ENCODE assay signal across 21 cellular contexts in genomic region chr10:35870665-35871310, GRCh38.
DNase-seq lines count a peak whose midpoint lies in the region; ATAC-seq, FAIRE-seq and TF ChIP-seq lines count a peak whose summit lies in the region.
"Had no signal": no experiment of that assay in that cellular context is flagged by ENCODE, and none has a peak within 500 bp of the region (broad histone marks: within the 10 kb centered on the region; RNA-seq: fewer than 3 reads in every experiment).

No MANE protein-coding gene starts in this region.

- no peaks in the 10 kb centered on the region for H3K27me3 ChIP-seq in A673 (replicated peaks; ENCODE audit: insufficient read depth, low read depth, low read length, poor library complexity)
- H3K27me3 ChIP-seq in mesendoderm (ENCODE audit: insufficient read depth, low read length, poor library complexity) = no peaks in the 10 kb centered on the region
- H3K27me3 ChIP-seq in CD8-positive, alpha-beta T cell (ENCODE audit: insufficient read depth, low read length) = no peaks in the 10 kb centered on the region

- peak overlapping the region; percentile 25 for H3K56ac ChIP-seq in mesendoderm (ENCODE audit: low read length)

- no peak overlapping the region for H2BK15ac ChIP-seq in mesendoderm (replicated peaks; ENCODE audit: low read depth)

- H3K79me1 ChIP-seq in mesendoderm (ENCODE audit: low read length) = no peaks in the 10 kb centered on the region

- no peaks in the 10 kb centered on the region for H3K79me2 ChIP-seq in mesendoderm (ENCODE audit: control insufficient read depth, insufficient read depth, low read length)

- no CpG with 5 or more reads among the region's 5 CpGs for WGBS in mesendoderm (ENCODE audit: extremely low coverage, insufficient coverage, low lambda C conversion rate)

- no peaks in the 10 kb centered on the region for H3K4me1 Mint-ChIP-seq in CD8-positive, alpha-beta T cell (ENCODE audit: low read depth)
- no peaks in the 10 kb centered on the region for H3K4me1 Mint-ChIP-seq in activated CD8-positive, alpha-beta T cell treated with anti-CD3 and anti-CD28 coated beads for 36 hours (ENCODE audit: low read depth)
- H3K4me1 Mint-ChIP-seq: CD4-positive, CD25-positive, alpha-beta regulatory T cell had no signal

- CTCF ChIA-PET in A673 (lab: Charles Lee) = no interaction called here
- CTCF ChIA-PET in CD8-positive, alpha-beta T cell (lab: Charles Lee) = no interaction called here
- CTCF ChIA-PET in activated CD8-positive, alpha-beta T cell treated with anti-CD3 and anti-CD28 coated beads for 36 hours (lab: Charles Lee) = no interaction called here

- POLR2A ChIA-PET in A673 (lab: Charles Lee; ENCODE audit: low non-redundant PET) = no interaction called here
- POLR2A ChIA-PET in CD8-positive, alpha-beta T cell (lab: Charles Lee) = no interaction called here
- POLR2A ChIA-PET in activated CD8-positive, alpha-beta T cell treated with anti-CD3 and anti-CD28 coated beads for 36 hours (lab: Charles Lee) = no interaction called here

- H3K9ac ChIP-seq in mesendoderm (ENCODE audit: low read length) = no peak overlapping the region

- H4K5ac ChIP-seq in mesendoderm (ENCODE audit: low read length) = no peak overlapping the region

- H3K4me2 ChIP-seq in mesendoderm (ENCODE audit: low read length) = no peak overlapping the region

- H3K4me3 Mint-ChIP-seq in CD8-positive, alpha-beta T cell = no peak overlapping the region
- H3K4me3 Mint-ChIP-seq in activated CD8-positive, alpha-beta T cell treated with anti-CD3 and anti-CD28 coated beads for 36 hours = no peak overlapping the region
- H3K4me3 Mint-ChIP-seq: CD4-positive, CD25-positive, alpha-beta regulatory T cell had no signal

- no peak overlapping the region for H3K4ac ChIP-seq in mesendoderm (ENCODE audit: low read depth, low read length)

- H3K36me3 ChIP-seq in A673 (ENCODE audit: insufficient read depth, low read length, poor library complexity, severe bottlenecking) = no peaks in the 10 kb centered on the region
- H3K36me3 ChIP-seq in mesendoderm (ENCODE audit: control insufficient read depth, insufficient read depth, low read length) = no peaks in the 10 kb centered on the region
- H3K36me3 ChIP-seq in CD8-positive, alpha-beta T cell (ENCODE audit: insufficient read depth, low read length) = no peaks in the 10 kb centered on the region

- no peak overlapping the region for H2BK5ac ChIP-seq in mesendoderm (ENCODE audit: low read length)

- no peak overlapping the region for H2BK120ac ChIP-seq in mesendoderm (ENCODE audit: low read depth, low read length)

- no peak overlapping the region for H2AK5ac ChIP-seq in mesendoderm (ENCODE audit: low read length)

- H3K4me3 ChIP-seq in A673 (ENCODE audit: low read depth, low read length, poor library complexity, severe bottlenecking) = no peak overlapping the region
- H3K4me3 ChIP-seq in mesendoderm (ENCODE audit: low read length) = no peak overlapping the region
- no peak overlapping the region for H3K4me3 ChIP-seq in CD8-positive, alpha-beta T cell (ENCODE audit: low read depth, low read length)

- no peak for TF ChIP-seq CTCF in A673 (conservative IDR thresholded peaks at IDR 0.05; ENCODE audit: low read depth, low read length)
- TF ChIP-seq CTCF in CD8-positive, alpha-beta T cell (IDR thresholded peaks at IDR 0.05) = no peak
- TF ChIP-seq CTCF in activated CD8-positive, alpha-beta T cell treated with anti-CD3 and anti-CD28 coated beads for 36 hours (IDR thresholded peaks at IDR 0.05) = no peak

- H3K36me3 Mint-ChIP-seq in CD8-positive, alpha-beta T cell = no peaks in the 10 kb centered on the region
- no peaks in the 10 kb centered on the region for H3K36me3 Mint-ChIP-seq in activated CD8-positive, alpha-beta T cell treated with anti-CD3 and anti-CD28 coated beads for 36 hours (ENCODE audit: low read depth)
- H3K36me3 Mint-ChIP-seq: CD4-positive, CD25-positive, alpha-beta regulatory T cell had no signal

- BruUV-seq in A673 (replicated peaks; lab: Mats Ljungman, UMichigan) = no TSS peak

- intact Hi-C loops in A673 (cut with micrococcal nuclease; ENCODE audit: unreplicated experiment) = no loop called here
- intact Hi-C loops in CD8-positive, alpha-beta T cell (cut with DNase I, micrococcal nuclease) = no loop called here
- intact Hi-C loops in activated CD8-positive, alpha-beta T cell treated with anti-CD3 and anti-CD28 coated beads for 36 hours (cut with micrococcal nuclease) = no loop called here

- DNase-seq in A673 (ENCODE audit: low spot score) (peak; percentile 26), HTR-8/SVneo (ENCODE audit: insufficient read length, low spot score) (no peak), dermis microvascular lymphatic vessel endothelial cell (ENCODE audit: low read depth in 2 of 2) (peak; percentile 10 to 30), mesendoderm (no peak), epidermal melanocyte (ENCODE audit: insufficient read length, low spot score) (no peak)
- DNase-seq in CD8-positive, alpha-beta T cell = no peak
- no peak for DNase-seq in activated CD8-positive, alpha-beta T cell treated with anti-CD3 and anti-CD28 coated beads for 36 hours
- DNase-seq: 8988T; CD4-positive, CD25-positive, alpha-beta regulatory T cell; DMS79 treated with DMSO at 0.1 percent for 48 hours; NCI-H1436; NCI-H2029 treated with DMSO at 0.1 percent for 48 hours; NCI-H510A; NCI-H82; SIG-M5 had no signal

- peaks cover 3% of the 10 kb centered on the region for H3K9me3 Mint-ChIP-seq in CD8-positive, alpha-beta T cell
- H3K9me3 Mint-ChIP-seq in activated CD8-positive, alpha-beta T cell treated with anti-CD3 and anti-CD28 coated beads for 36 hours = no peaks in the 10 kb centered on the region

- peak overlapping the region; percentile 3 for H3K18ac ChIP-seq in mesendoderm (ENCODE audit: low read length)

- no peak overlapping the region for H3K27ac Mint-ChIP-seq in CD8-positive, alpha-beta T cell
- H3K27ac Mint-ChIP-seq in activated CD8-positive, alpha-beta T cell treated with anti-CD3 and anti-CD28 coated beads for 36 hours = no peak overlapping the region
- H3K27ac Mint-ChIP-seq: CD4-positive, CD25-positive, alpha-beta regulatory T cell had no signal

- ATAC-seq in HG02798 (IDR thresholded peaks at IDR 0.05; ENCODE audit: poor library complexity, unreplicated experiment) = no peak
- ATAC-seq in CD8-positive, alpha-beta T cell = no peak
- ATAC-seq in activated CD8-positive, alpha-beta T cell treated with anti-CD3 and anti-CD28 coated beads for 36 hours = no peak

- H3K27ac ChIP-seq in A673 (ENCODE audit: low read depth, low read length, poor library complexity, severe bottlenecking) (no peak overlapping the region), mesendoderm (ENCODE audit: low read depth, low read length) (no peak overlapping the region)
- H3K27ac ChIP-seq in CD8-positive, alpha-beta T cell (ENCODE audit: low read depth, low read length) = no peak overlapping the region

- H4K8ac ChIP-seq in mesendoderm (ENCODE audit: low read depth, low read length) = no peak overlapping the region

- no peaks in the 10 kb centered on the region for H3K9me3 ChIP-seq in A673 (ENCODE audit: low read depth, low read length, poor library complexity, severe bottlenecking)
- no peaks in the 10 kb centered on the region for H3K9me3 ChIP-seq in CD8-positive, alpha-beta T cell (ENCODE audit: low read length)

- H3K4me1 ChIP-seq in A673 (ENCODE audit: insufficient read depth, low read length, poor library complexity, severe bottlenecking) (peaks cover 34% of the 10 kb centered on the region), mesendoderm (ENCODE audit: control insufficient read depth, low read depth, low read length) (peaks cover 11% of the 10 kb centered on the region)
- no peaks in the 10 kb centered on the region for H3K4me1 ChIP-seq in CD8-positive, alpha-beta T cell (ENCODE audit: insufficient read depth, low read length)

- peaks cover 6% of the 10 kb centered on the region for H3K27me3 Mint-ChIP-seq in CD8-positive, alpha-beta T cell (ENCODE audit: low read depth)
- no peaks in the 10 kb centered on the region for H3K27me3 Mint-ChIP-seq in activated CD8-positive, alpha-beta T cell treated with anti-CD3 and anti-CD28 coated beads for 36 hours
- H3K27me3 Mint-ChIP-seq: CD4-positive, CD25-positive, alpha-beta regulatory T cell had no signal

- no peak overlapping the region for H3K23ac ChIP-seq in mesendoderm (ENCODE audit: low read length)

- peak; percentile 16 for FAIRE-seq in HTR-8/SVneo (lab: Jason Lieb, UNC)
- FAIRE-seq: G401.6, GM12891, GM19239, H54, RCC 7860 had no signal

Comparison
In these comparisons a context has a peak if more than half of its experiments do, and no peak if none do; other contexts are left out.
1. DNase-seq: peak in A673 (single experiment) and dermis microvascular lymphatic vessel endothelial cell (2 of 2); none in HTR-8/SVneo (single experiment), mesendoderm (single experiment), CD8-positive, alpha-beta T cell (0 of 7), epidermal melanocyte (single experiment) and activated CD8-positive, alpha-beta T cell treated with anti-CD3 and anti-CD28 coated beads for 36 hours (single experiment).